Comparison of ENCODE assay signal across 28 cellular contexts in genomic region chr16:63592852-63593251, GRCh38.
"Had no signal": no experiment of that assay in that cellular context is flagged by ENCODE, and none has a peak within 500 bp of the region (broad histone marks: within the 10 kb centered on the region; RNA-seq: fewer than 3 reads in every experiment).

No MANE protein-coding gene starts in this region.

- H3K9ac ChIP-seq: parathyroid adenoma had no signal

- H3K27me3 ChIP-seq: ovary, spleen, suprapubic skin, testis, tibial artery, transverse colon, upper lobe of right lung, uterus had no signal

- DNase-seq: naive thymus-derived CD4-positive, alpha-beta T cell; natural killer cell; occipital lobe; ovary; posterior cingulate gyrus; psoas muscle; right cardiac atrium; spleen; stimulated activated CD4-positive, alpha-beta T cell treated with anti-CD3 and anti-CD28 coated beads, Interleukin-12 subunit alpha, Interleukin-12 subunit beta, amount 100 ng/mL, for 4 hours; stimulated activated CD4-positive, alpha-beta T cell treated with anti-CD3 and anti-CD28 coated beads, Interleukin-1b, Interleukin-23, amount 100 ng/mL, for 48 hours; stimulated activated CD4-positive, alpha-beta T cell treated with anti-CD3 and anti-CD28 coated beads, Interleukin-4, amount 100 ng/mL, for 1 hour; stimulated activated CD4-positive, alpha-beta T cell treated with anti-CD3 and anti-CD28 coated beads, Interleukin-4, amount 100 ng/mL, for 4 hours; stimulated activated CD8-positive, alpha-beta memory T cell treated with anti-CD3 and anti-CD28 coated beads, Interleukin-4, amount 100 ng/mL, for 48 hours; stimulated activated naive CD4-positive, alpha-beta T cell; stimulated activated naive CD8-positive, alpha-beta T cell treated with anti-CD3 and anti-CD28 coated beads, Interleukin-15, amount 100 ng/mL, for 72 hours; stimulated activated naive CD8-positive, alpha-beta T cell treated with anti-CD3 and anti-CD28 coated beads, Interleukin-15, Interleukin-2, amounts not matched to agents 100 U/mL and 50 U/mL, for 24 hours; substantia nigra; testis; tibial artery; transverse colon; upper lobe of right lung; uterus had no signal

- H2AFZ ChIP-seq: parathyroid adenoma had no signal

- H3K4me2 ChIP-seq: smooth muscle cell had no signal

- H3K4me1 ChIP-seq: parathyroid adenoma, psoas muscle, spleen, suprapubic skin, testis, tibial artery, transverse colon, upper lobe of right lung, uterus had no signal

- ATAC-seq: naive thymus-derived CD4-positive, alpha-beta T cell; natural killer cell; psoas muscle; right cardiac atrium; sciatic nerve; stimulated activated memory B cell treated with anti-CD40 and anti-IgM and Interleukin-4, amounts not matched to agents 10 μg/mL and 1 μg/mL and 100 μg/mL, for 72 hours; stimulated activated naive CD8-positive, alpha-beta T cell treated with anti-CD3 and anti-CD28 coated beads, Interleukin-15, amount 100 ng/mL, for 72 hours; stimulated activated naive CD8-positive, alpha-beta T cell treated with anti-CD3 and anti-CD28 coated beads, Interleukin-15, Interleukin-2, amounts not matched to agents 100 U/mL and 50 U/mL, for 24 hours; upper lobe of right lung had no signal

- H3K9me3 ChIP-seq: ovary, psoas muscle, suprapubic skin, testis, tibial artery, transverse colon, upper lobe of right lung, uterus had no signal

- H3K4me3 ChIP-seq: ovary, psoas muscle, skin epidermis, smooth muscle cell, spleen, suprapubic skin, testis, tibial artery, transverse colon, upper lobe of right lung, uterus had no signal

- H3K79me2 ChIP-seq: parathyroid adenoma had no signal

- H3K27ac ChIP-seq: ovary, parathyroid adenoma, psoas muscle, skin epidermis, spleen, suprapubic skin, testis, tibial artery, transverse colon, upper lobe of right lung, uterus had no signal

- H3K36me3 ChIP-seq: ovary, spleen, suprapubic skin, tibial artery, transverse colon, upper lobe of right lung, uterus had no signal
